Comparison of ENCODE assay signal across 1 cellular context in the genomic region with DNA sequence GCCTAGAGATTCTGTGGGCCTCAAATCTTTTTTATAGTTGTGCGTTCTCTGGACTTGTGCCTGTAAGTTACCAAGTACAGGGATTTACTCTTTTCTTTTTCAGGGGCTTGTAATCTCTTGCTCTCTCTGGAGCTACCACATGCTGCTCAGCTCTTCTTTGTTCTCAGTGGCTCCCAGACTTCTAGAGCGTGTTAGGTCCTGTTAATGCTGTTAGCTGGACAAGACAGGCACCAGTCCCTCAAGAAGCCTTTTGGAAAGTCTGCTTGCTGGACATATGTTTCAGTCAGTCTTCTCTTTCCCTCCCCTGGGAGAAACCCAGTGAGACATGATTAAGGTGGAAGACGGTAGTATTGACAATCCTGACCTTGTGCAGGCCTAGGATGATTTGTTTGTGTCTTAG.
TF ChIP-seq lines count a peak whose summit lies in the region.

No MANE protein-coding gene starts in this region.

TF ChIP-seq in GM23338, 12 proteins besides CTCF, POLR2A, EP300 and RAD21 (continued from another document):
- TF ChIP-seq, protein P1, sequence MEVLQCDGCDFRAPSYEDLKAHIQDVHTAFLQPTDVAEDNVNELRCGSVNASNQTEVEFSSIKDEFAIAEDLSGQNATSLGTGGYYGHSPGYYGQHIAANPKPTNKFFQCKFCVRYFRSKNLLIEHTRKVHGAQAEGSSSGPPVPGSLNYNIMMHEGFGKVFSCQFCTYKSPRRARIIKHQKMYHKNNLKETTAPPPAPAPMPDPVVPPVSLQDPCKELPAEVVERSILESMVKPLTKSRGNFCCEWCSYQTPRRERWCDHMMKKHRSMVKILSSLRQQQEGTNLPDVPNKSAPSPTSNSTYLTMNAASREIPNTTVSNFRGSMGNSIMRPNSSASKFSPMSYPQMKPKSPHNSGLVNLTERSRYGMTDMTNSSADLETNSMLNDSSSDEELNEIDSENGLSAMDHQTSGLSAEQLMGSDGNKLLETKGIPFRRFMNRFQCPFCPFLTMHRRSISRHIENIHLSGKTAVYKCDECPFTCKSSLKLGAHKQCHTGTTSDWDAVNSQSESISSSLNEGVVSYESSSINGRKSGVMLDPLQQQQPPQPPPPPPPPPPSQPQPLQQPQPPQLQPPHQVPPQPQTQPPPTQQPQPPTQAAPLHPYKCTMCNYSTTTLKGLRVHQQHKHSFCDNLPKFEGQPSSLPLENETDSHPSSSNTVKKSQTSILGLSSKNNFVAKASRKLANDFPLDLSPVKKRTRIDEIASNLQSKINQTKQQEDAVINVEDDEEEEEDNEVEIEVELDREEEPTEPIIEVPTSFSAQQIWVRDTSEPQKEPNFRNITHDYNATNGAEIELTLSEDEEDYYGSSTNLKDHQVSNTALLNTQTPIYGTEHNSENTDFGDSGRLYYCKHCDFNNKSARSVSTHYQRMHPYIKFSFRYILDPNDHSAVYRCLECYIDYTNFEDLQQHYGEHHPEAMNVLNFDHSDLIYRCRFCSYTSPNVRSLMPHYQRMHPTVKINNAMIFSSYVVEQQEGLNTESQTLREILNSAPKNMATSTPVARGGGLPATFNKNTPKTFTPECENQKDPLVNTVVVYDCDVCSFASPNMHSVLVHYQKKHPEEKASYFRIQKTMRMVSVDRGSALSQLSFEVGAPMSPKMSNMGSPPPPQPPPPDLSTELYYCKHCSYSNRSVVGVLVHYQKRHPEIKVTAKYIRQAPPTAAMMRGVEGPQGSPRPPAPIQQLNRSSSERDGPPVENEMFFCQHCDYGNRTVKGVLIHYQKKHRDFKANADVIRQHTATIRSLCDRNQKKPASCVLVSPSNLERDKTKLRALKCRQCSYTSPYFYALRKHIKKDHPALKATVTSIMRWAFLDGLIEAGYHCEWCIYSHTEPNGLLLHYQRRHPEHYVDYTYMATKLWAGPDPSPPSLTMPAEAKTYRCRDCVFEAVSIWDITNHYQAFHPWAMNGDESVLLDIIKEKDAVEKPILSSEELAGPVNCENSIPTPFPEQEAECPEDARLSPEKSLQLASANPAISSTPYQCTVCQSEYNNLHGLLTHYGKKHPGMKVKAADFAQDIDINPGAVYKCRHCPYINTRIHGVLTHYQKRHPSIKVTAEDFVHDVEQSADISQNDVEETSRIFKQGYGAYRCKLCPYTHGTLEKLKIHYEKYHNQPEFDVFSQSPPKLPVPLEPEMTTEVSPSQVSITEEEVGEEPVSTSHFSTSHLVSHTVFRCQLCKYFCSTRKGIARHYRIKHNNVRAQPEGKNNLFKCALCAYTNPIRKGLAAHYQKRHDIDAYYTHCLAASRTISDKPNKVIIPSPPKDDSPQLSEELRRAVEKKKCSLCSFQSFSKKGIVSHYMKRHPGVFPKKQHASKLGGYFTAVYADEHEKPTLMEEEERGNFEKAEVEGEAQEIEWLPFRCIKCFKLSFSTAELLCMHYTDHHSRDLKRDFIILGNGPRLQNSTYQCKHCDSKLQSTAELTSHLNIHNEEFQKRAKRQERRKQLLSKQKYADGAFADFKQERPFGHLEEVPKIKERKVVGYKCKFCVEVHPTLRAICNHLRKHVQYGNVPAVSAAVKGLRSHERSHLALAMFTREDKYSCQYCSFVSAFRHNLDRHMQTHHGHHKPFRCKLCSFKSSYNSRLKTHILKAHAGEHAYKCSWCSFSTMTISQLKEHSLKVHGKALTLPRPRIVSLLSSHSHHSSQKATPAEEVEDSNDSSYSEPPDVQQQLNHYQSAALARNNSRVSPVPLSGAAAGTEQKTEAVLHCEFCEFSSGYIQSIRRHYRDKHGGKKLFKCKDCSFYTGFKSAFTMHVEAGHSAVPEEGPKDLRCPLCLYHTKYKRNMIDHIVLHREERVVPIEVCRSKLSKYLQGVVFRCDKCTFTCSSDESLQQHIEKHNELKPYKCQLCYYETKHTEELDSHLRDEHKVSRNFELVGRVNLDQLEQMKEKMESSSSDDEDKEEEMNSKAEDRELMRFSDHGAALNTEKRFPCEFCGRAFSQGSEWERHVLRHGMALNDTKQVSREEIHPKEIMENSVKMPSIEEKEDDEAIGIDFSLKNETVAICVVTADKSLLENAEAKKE (CRISPR knock-in tag; IDR thresholded peaks at IDR 0.05): no peak
- TF ChIP-seq JUNB (IDR thresholded peaks at IDR 0.05; ENCODE audit: unreplicated experiment) (no peak), ZNF331 (CRISPR knock-in tag; IDR thresholded peaks at IDR 0.05; ENCODE audit: low read depth) (no peak), CREB1 (CRISPR knock-in tag; IDR thresholded peaks at IDR 0.05; ENCODE audit: low read depth) (no peak)
- TF ChIP-seq, protein P2, sequence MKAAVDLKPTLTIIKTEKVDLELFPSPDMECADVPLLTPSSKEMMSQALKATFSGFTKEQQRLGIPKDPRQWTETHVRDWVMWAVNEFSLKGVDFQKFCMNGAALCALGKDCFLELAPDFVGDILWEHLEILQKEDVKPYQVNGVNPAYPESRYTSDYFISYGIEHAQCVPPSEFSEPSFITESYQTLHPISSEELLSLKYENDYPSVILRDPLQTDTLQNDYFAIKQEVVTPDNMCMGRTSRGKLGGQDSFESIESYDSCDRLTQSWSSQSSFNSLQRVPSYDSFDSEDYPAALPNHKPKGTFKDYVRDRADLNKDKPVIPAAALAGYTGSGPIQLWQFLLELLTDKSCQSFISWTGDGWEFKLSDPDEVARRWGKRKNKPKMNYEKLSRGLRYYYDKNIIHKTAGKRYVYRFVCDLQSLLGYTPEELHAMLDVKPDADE (IDR thresholded peaks at IDR 0.05): no peak
